8 cellular contexts compared by ENCODE assay signal in genomic region chr13:73058741-73059459, GRCh38. TPM values are rescaled to one million over a fixed set of nuclear protein-coding genes. Genes with fewer than 3 reads are reported as not detected.
A peak's percentile ranks its signal among the peaks of the same experiment; 100 is the strongest.
DNase-seq lines count a peak whose midpoint lies in the region; ATAC-seq and TF ChIP-seq lines count a peak whose summit lies in the region.

Gene KLF5, plus strand, starts transcription at chr13:73059005. Its CDS starts 323 bp downstream, at chr13:73059328.

- ATAC-seq in HG02642 (IDR thresholded peaks at IDR 0.05; ENCODE audit: poor library complexity, unreplicated experiment) (peak; percentile 98), left cardiac atrium (peak; percentile 98 to 99)

- H3K4me3 ChIP-seq in GM12865 (ENCODE audit: low read depth, low read length): peak within 1 kb of the TSS; percentile 62
- H3K4me3 ChIP-seq in adipocyte (ENCODE audit: low read length): peak within 1 kb of the TSS; percentile 89

- H3K4me1 ChIP-seq in adipocyte (ENCODE audit: control insufficient read depth, insufficient read depth, low read length): peaks cover 19% of the 10 kb centered on the region

- no peak for TF ChIP-seq CTCF in GM12865 (IDR thresholded peaks at IDR 0.05; ENCODE audit: insufficient read depth, low read depth, low read length, missing control alignments)

- no peaks in the 10 kb centered on the region for H3K27me3 ChIP-seq in adipocyte (replicated peaks; ENCODE audit: control insufficient read depth, insufficient read depth, low read length)

- peaks cover 10% of the 10 kb centered on the region for H3K36me3 ChIP-seq in adipocyte (ENCODE audit: control insufficient read depth, insufficient read depth, low read length, severe bottlenecking)

- DNase-seq in GM12865 (ENCODE audit: low read depth) (peak; percentile 95), NCI-H1092 treated with DMSO at 0.1 percent for 48 hours (lab: John Stamatoyannopoulos, UW) (peak; percentile 96), SW 1271 (lab: John Stamatoyannopoulos, UW) (peak; percentile 72 to 88), adipocyte (ENCODE audit: low read depth) (peak; percentile 99), left cardiac atrium (peak; percentile 96), posterior vena cava (ENCODE audit: low spot score) (peak; percentile 98), ureter (ENCODE audit: low spot score) (peak; percentile 97)

- peak within 1 kb of the TSS; percentile 84 for H3K9ac ChIP-seq in adipocyte (ENCODE audit: low read length)

- intact Hi-C loops in left cardiac atrium (cut with DNase I): no loop called here
- intact Hi-C loops in posterior vena cava (cut with DNase I): no loop called here

- no peaks in the 10 kb centered on the region for H3K9me3 ChIP-seq in adipocyte (ENCODE audit: control insufficient read depth, low read length)

RNA-seq across cellular contexts. Expression of gene KLF5, which starts in this region (rescaled TPM):
- total RNA-seq in left cardiac atrium: under 1 TPM; 0.73 to 0.82 TPM
- total RNA-seq in posterior vena cava: 1 to 10 TPM; 3.6 to 6.0 TPM
- 185 TPM for total RNA-seq in ureter

Comparison
In these comparisons a context has a peak if more than half of its experiments do, and no peak if none do; other contexts are left out.
1. Peak in every context shown above with its lines: DNase-seq, ATAC-seq and H3K4me3 ChIP-seq.
2. RNA of gene KLF5 (total RNA-seq): 185 TPM in ureter (single experiment); 3.6 to 6.0 TPM in posterior vena cava and 0.73 to 0.82 TPM in left cardiac atrium; every median in the first group is over 10 times any median in the second.
3. Peak in DNase-seq and ATAC-seq in left cardiac atrium; RNA of the gene not detected or under 1 TPM.